16 cellular contexts compared by ENCODE assay signal in genomic region chr10:22544325-22545068, GRCh38.
A peak's percentile ranks its signal among the peaks of the same experiment; 100 is the strongest.
DNase-seq lines count a peak whose midpoint lies in the region; ATAC-seq and TF ChIP-seq lines count a peak whose summit lies in the region.
"Had no signal": no experiment of that assay in that cellular context is flagged by ENCODE, and none has a peak within 500 bp of the region (broad histone marks: within the 10 kb centered on the region; RNA-seq: fewer than 3 reads in every experiment).

No MANE protein-coding gene starts in this region.

- peak; percentile 78 for ATAC-seq in DND-41 (ENCODE audit: insufficient read depth, low read depth)
- no peak for ATAC-seq in activated T-helper 17 cell treated with anti-CD3 and anti-CD28 coated beads, Interleukin-2, amount 50 U/mL, for 72 hours (replicated peaks)
- ATAC-seq in natural killer cell treated with Interleukin-12 subunit alpha and Interleukin-12 subunit beta and Interleukin-15 and Interleukin-18, amount 100 ng/mL, for 72 hours = no peak
- no peak for ATAC-seq in GM19397 (IDR thresholded peaks at IDR 0.05; ENCODE audit: unreplicated experiment)
- ATAC-seq: A549, esophagus mucosa, left lobe of liver had no signal

- peak overlapping the region; percentile 21; the same call in 1 of the 2 replicates for H3K27ac ChIP-seq in DND-41 (ENCODE audit: low read length)
- H3K27ac ChIP-seq: A549, neutrophil, stomach had no signal

- H3K4me3 Mint-ChIP-seq in activated T-helper 17 cell treated with anti-CD3 and anti-CD28 coated beads, Interleukin-2, amount 50 U/mL, for 72 hours = no peak overlapping the region
- H3K4me3 Mint-ChIP-seq in natural killer cell treated with Interleukin-12 subunit alpha and Interleukin-12 subunit beta and Interleukin-15 and Interleukin-18, amount 100 ng/mL, for 72 hours = no peak overlapping the region

- H3K4me3 ChIP-seq in DND-41 (ENCODE audit: low read depth in 1 of 2, low read length in 2 of 2) = no peak overlapping the region
- H3K4me3 ChIP-seq: A549, stomach had no signal

- H3K9me3 ChIP-seq in DND-41 (ENCODE audit: insufficient read depth, low read length, severe bottlenecking) = no peaks in the 10 kb centered on the region
- H3K9me3 ChIP-seq: A549, neutrophil, stomach had no signal

- no peaks in the 10 kb centered on the region for H3K9me3 Mint-ChIP-seq in activated T-helper 17 cell treated with anti-CD3 and anti-CD28 coated beads, Interleukin-2, amount 50 U/mL, for 72 hours
- H3K9me3 Mint-ChIP-seq in natural killer cell treated with Interleukin-12 subunit alpha and Interleukin-12 subunit beta and Interleukin-15 and Interleukin-18, amount 100 ng/mL, for 72 hours = no peaks in the 10 kb centered on the region

- H3K4me1 Mint-ChIP-seq in activated T-helper 17 cell treated with anti-CD3 and anti-CD28 coated beads, Interleukin-2, amount 50 U/mL, for 72 hours = no peaks in the 10 kb centered on the region
- peaks cover 3 to 31% of the 10 kb centered on the region in 2 donors for H3K4me1 Mint-ChIP-seq in natural killer cell treated with Interleukin-12 subunit alpha and Interleukin-12 subunit beta and Interleukin-15 and Interleukin-18, amount 100 ng/mL, for 72 hours (ENCODE audit: low read depth in 2 of 2)

- H3K27me3 Mint-ChIP-seq in activated T-helper 17 cell treated with anti-CD3 and anti-CD28 coated beads, Interleukin-2, amount 50 U/mL, for 72 hours = no peaks in the 10 kb centered on the region
- H3K27me3 Mint-ChIP-seq in natural killer cell treated with Interleukin-12 subunit alpha and Interleukin-12 subunit beta and Interleukin-15 and Interleukin-18, amount 100 ng/mL, for 72 hours = no peaks in the 10 kb centered on the region

- peak; percentile 19 for DNase-seq in NCI-H2196 (lab: John Stamatoyannopoulos, UW; ENCODE audit: unreplicated experiment)
- no peak for DNase-seq in NCI-H2196 treated with DMSO at 0.1 percent for 48 hours (lab: John Stamatoyannopoulos, UW; ENCODE audit: unreplicated experiment)
- DNase-seq in DND-41 = peak; percentile 30
- no peak for DNase-seq in natural killer cell treated with Interleukin-12 subunit alpha and Interleukin-12 subunit beta and Interleukin-15 and Interleukin-18, amount 100 ng/mL, for 72 hours (ENCODE audit: low spot score)
- DNase-seq in NOMO-1 (lab: John Stamatoyannopoulos, UW; ENCODE audit: unreplicated experiment in 2 of 2) = no peak
- DNase-seq in iPS-NIHi7 (ENCODE audit: extremely low spot score) = no peak
- DNase-seq: amygdala, cortex of kidney, NCI-H2081 treated with DMSO at 0.1 percent for 48 hours, stomach had no signal

- H3K79me2 ChIP-seq in DND-41 (ENCODE audit: insufficient read depth, low read length) = no peaks in the 10 kb centered on the region

- H3K36me3 ChIP-seq in DND-41 (ENCODE audit: insufficient read depth, low read length) = peaks cover 61% of the 10 kb centered on the region

- peak overlapping the region; percentile 39 for H3K27ac Mint-ChIP-seq in activated T-helper 17 cell treated with anti-CD3 and anti-CD28 coated beads, Interleukin-2, amount 50 U/mL, for 72 hours
- peak overlapping the region; percentile 35 to 79 for H3K27ac Mint-ChIP-seq in natural killer cell treated with Interleukin-12 subunit alpha and Interleukin-12 subunit beta and Interleukin-15 and Interleukin-18, amount 100 ng/mL, for 72 hours

- no peaks in the 10 kb centered on the region for H3K4me1 ChIP-seq in DND-41 (ENCODE audit: insufficient read depth, low read length)
- H3K4me1 ChIP-seq: A549, stomach had no signal

- H3K9ac ChIP-seq in DND-41 (ENCODE audit: low read depth, low read length) = no peak overlapping the region

- TF ChIP-seq CTCF in DND-41 (IDR thresholded peaks at IDR 0.05; ENCODE audit: borderline replicate concordance, extremely low read depth, low read length, poor library complexity, severe bottlenecking) = no peak

- no peak overlapping the region for H3K4me2 ChIP-seq in DND-41 (ENCODE audit: insufficient read depth, low read length)
- H3K4me2 ChIP-seq: A549 had no signal

- H3K36me3 Mint-ChIP-seq in activated T-helper 17 cell treated with anti-CD3 and anti-CD28 coated beads, Interleukin-2, amount 50 U/mL, for 72 hours (ENCODE audit: low read depth) = peaks cover 90% of the 10 kb centered on the region
- peaks cover 14% of the 10 kb centered on the region for H3K36me3 Mint-ChIP-seq in natural killer cell treated with Interleukin-12 subunit alpha and Interleukin-12 subunit beta and Interleukin-15 and Interleukin-18, amount 100 ng/mL, for 72 hours

- H2AFZ ChIP-seq in DND-41 (ENCODE audit: low read depth, low read length) = no peak overlapping the region

- no peaks in the 10 kb centered on the region for H3K27me3 ChIP-seq in DND-41 (ENCODE audit: insufficient read depth, low read length, poor library complexity)
- H3K27me3 ChIP-seq: neutrophil, stomach had no signal

- H4K20me1 ChIP-seq in DND-41 (ENCODE audit: insufficient read depth, low read length) = no peaks in the 10 kb centered on the region; the same call in 1 of the 2 replicates

Comparison
In these comparisons a context has a peak if more than half of its experiments do, and no peak if none do; other contexts are left out.
1. DNase-seq: peak in NCI-H2196 (single experiment) and DND-41 (single experiment); none in NCI-H2196 treated with DMSO at 0.1 percent for 48 hours (single experiment), natural killer cell treated with Interleukin-12 subunit alpha and Interleukin-12 subunit beta and Interleukin-15 and Interleukin-18, amount 100 ng/mL, for 72 hours (single experiment), NOMO-1 (0 of 2) and iPS-NIHi7 (single experiment).